ENCODE assay signal across 1 cellular context in genomic region chr20:33046412-33046811, GRCh38.
A peak's percentile ranks its signal among the peaks of the same experiment; 100 is the strongest.
TF ChIP-seq lines count a peak whose summit lies in the region.

No MANE protein-coding gene starts in this region.

TF ChIP-seq in HepG2, 621 proteins besides CTCF, POLR2A, EP300 and RAD21:
- TF ChIP-seq ZNF7 (CRISPR knock-in tag; IDR thresholded peaks at IDR 0.05): peak; percentile 98
- TF ChIP-seq ZNF513 (CRISPR knock-in tag; conservative IDR thresholded peaks at IDR 0.05): no peak
